In genomic region chr22:39534092-39534506, GRCh38 we compare ENCODE assay signal across 11 cellular contexts. TPM values are rescaled to one million over a fixed set of nuclear protein-coding genes. Genes with fewer than 3 reads are reported as not detected.
A peak's percentile ranks its signal among the peaks of the same experiment; 100 is the strongest.
DNase-seq lines count a peak whose midpoint lies in the region; ATAC-seq and TF ChIP-seq lines count a peak whose summit lies in the region.
"Had no signal": no experiment of that assay in that cellular context is flagged by ENCODE, and none has a peak within 500 bp of the region (broad histone marks: within the 10 kb centered on the region; RNA-seq: fewer than 3 reads in every experiment).

No MANE protein-coding gene starts in this region.

- CTCF ChIA-PET in activated CD8-positive, alpha-beta memory T cell treated with anti-CD3 and anti-CD28 coated beads, Interleukin-2, amount 10 ng/mL, durations not matched to agents 7 days and 5 days (lab: Charles Lee): interaction anchor here (0.7 to 22.3 kb wide), 27 partner anchors 8 to 819 kb away, joined by 3 to 478 read pairs (median 3); partner anchors contain the start of genes ADSL, ATF4, MIEF1 and RPL3
- CTCF ChIA-PET in PC-3 (lab: Charles Lee): interaction anchor here (0.6 to 1.3 kb wide), 3 partner anchors 134 to 490 kb away, joined by 3 to 6 read pairs (median 5); partner anchors contain the start of gene TAB1
- CTCF ChIA-PET in CD8-positive, alpha-beta T cell (lab: Charles Lee): interaction anchor here (0.6 to 4.9 kb wide), 48 partner anchors 10 to 834 kb away, joined by 3 to 132 read pairs (median 5); partner anchors contain the start of genes ADSL, CACNA1I and TAB1

- ATAC-seq in activated CD8-positive, alpha-beta memory T cell treated with anti-CD3 and anti-CD28 coated beads, Interleukin-2, amount 10 ng/mL, durations not matched to agents 7 days and 5 days: no peak
- ATAC-seq in PC-3: no peak
- no peak for ATAC-seq in CD8-positive, alpha-beta T cell
- ATAC-seq in GM21390 (IDR thresholded peaks at IDR 0.05; ENCODE audit: unreplicated experiment): no peak

- POLR2A ChIA-PET in PC-3 (lab: Charles Lee; ENCODE audit: unreplicated experiment): no interaction called here
- POLR2A ChIA-PET in CD8-positive, alpha-beta T cell (lab: Charles Lee): interaction anchor here (0.9 to 2.3 kb wide), 5 partner anchors 215 to 814 kb away, joined by 3 to 8 read pairs (median 3); partner anchors contain the start of gene RPL3

- H3K4me1 ChIP-seq in PC-3 (ENCODE audit: insufficient read depth, low read length) (peaks cover 16% of the 10 kb centered on the region), esophagus muscularis mucosa (peaks cover 35 to 46% (median 41%) of the 10 kb centered on the region in 4 donors), spleen (peaks cover 34 to 58% (median 50%) of the 10 kb centered on the region in 6 donors)
- H3K4me1 ChIP-seq in CD8-positive, alpha-beta T cell (ENCODE audit: insufficient read depth, low read length): peaks cover 38% of the 10 kb centered on the region

- H3K27ac ChIP-seq in PC-3 (ENCODE audit: low read length) (no peak overlapping the region), esophagus muscularis mucosa (replicated peaks in 1 of 4) (peak overlapping the region; percentile 6 to 51 (median 44)), spleen (peak overlapping the region in 2 of 8 donors; percentile 52 to 97)
- H3K27ac ChIP-seq in CD8-positive, alpha-beta T cell (ENCODE audit: low read depth, low read length): no peak overlapping the region

- peaks cover 20% of the 10 kb centered on the region for H3K36me3 Mint-ChIP-seq in activated CD8-positive, alpha-beta memory T cell treated with anti-CD3 and anti-CD28 coated beads, Interleukin-2, amount 10 ng/mL, durations not matched to agents 7 days and 5 days
- H3K36me3 Mint-ChIP-seq in CD8-positive, alpha-beta T cell: peaks cover 30% of the 10 kb centered on the region

- TF ChIP-seq CTCF in PC-3 (conservative IDR thresholded peaks at IDR 0.05; ENCODE audit: low read depth, low read length): no peak
- no peak for TF ChIP-seq CTCF in esophagus muscularis mucosa (IDR thresholded peaks at IDR 0.05)
- no peak for TF ChIP-seq CTCF in spleen (IDR thresholded peaks at IDR 0.05 in 8 of 11, conservative IDR thresholded peaks at IDR 0.05 in 3 of 11)
- TF ChIP-seq CTCF in CD8-positive, alpha-beta T cell (IDR thresholded peaks at IDR 0.05): no peak

- no peaks in the 10 kb centered on the region for H3F3A ChIP-seq in PC-3 (ENCODE audit: low read length, unreplicated experiment)

- H3K4me3 ChIP-seq in PC-3 (ENCODE audit: low read length) (no peak overlapping the region; the same call in 1 of the 2 replicates), esophagus muscularis mucosa (no peak overlapping the region), spleen (no peak overlapping the region)
- no peak overlapping the region for H3K4me3 ChIP-seq in CD8-positive, alpha-beta T cell (ENCODE audit: low read depth, low read length)

- no peak for DNase-seq in activated CD8-positive, alpha-beta memory T cell treated with anti-CD3 and anti-CD28 coated beads, Interleukin-2, amount 10 ng/mL, durations not matched to agents 7 days and 5 days
- DNase-seq in activated CD8-positive, alpha-beta memory T cell treated with anti-CD3 and anti-CD28 coated beads for 24 hours: no peak
- DNase-seq in PC-3 (no peak), esophagus muscularis mucosa (ENCODE audit: extremely low spot score) (no peak), spleen (peak; percentile 80), kidney glomerular epithelial cell (lab: John Stamatoyannopoulos, UW) (no peak)
- DNase-seq in CD8-positive, alpha-beta T cell: no peak

- H3K36me3 ChIP-seq in PC-3 (ENCODE audit: low read depth, low read length): no peaks in the 10 kb centered on the region; the same call in 1 of the 2 replicates
- peaks cover 0 to 19% (median 12%) of the 10 kb centered on the region in 4 donors for H3K36me3 ChIP-seq in esophagus muscularis mucosa
- H3K36me3 ChIP-seq in spleen: peaks cover 0 to 24% (median 11%) of the 10 kb centered on the region in 6 donors
- H3K36me3 ChIP-seq in CD8-positive, alpha-beta T cell (ENCODE audit: insufficient read depth, low read length): peaks cover 14% of the 10 kb centered on the region

- TF ChIP-seq POLR2A in esophagus muscularis mucosa (IDR thresholded peaks at IDR 0.05; ENCODE audit: low read depth): no peak
- no peak for TF ChIP-seq POLR2A in spleen (IDR thresholded peaks at IDR 0.05)

- 75% methylated on average over 6 of the region's 12 CpGs for WGBS in esophagus muscularis mucosa
- 81 to 89% (median 83%) methylated on average over 12 of the region's 12 CpGs for WGBS in spleen, 5 donors

- H3K9me3 Mint-ChIP-seq in activated CD8-positive, alpha-beta memory T cell treated with anti-CD3 and anti-CD28 coated beads, Interleukin-2, amount 10 ng/mL, durations not matched to agents 7 days and 5 days (ENCODE audit: low read depth): no peaks in the 10 kb centered on the region
- no peaks in the 10 kb centered on the region for H3K9me3 Mint-ChIP-seq in CD8-positive, alpha-beta T cell

- H4K20me1 ChIP-seq in PC-3 (ENCODE audit: low read length): no peaks in the 10 kb centered on the region

- no TSS peak for BruUV-seq in PC-3 (replicated peaks; lab: Mats Ljungman, UMichigan)

- intact Hi-C loops in PC-3 (cut with micrococcal nuclease) (loop anchor here (5.0 kb wide), 3 partner anchors 37 to 508 kb away; no protein-coding TSS in a partner anchor), esophagus muscularis mucosa (cut with DNase I) (loop anchor here (5.0 kb wide), 1 partner anchor 813 kb away; the partner anchor contains the start of gene ADSL), spleen (cut with DNase I; ENCODE audit: low total_unique reads) (loop anchor here (5.0 kb wide), 1 partner anchor 813 kb away; the partner anchor contains the start of gene ADSL)
- intact Hi-C loops in CD8-positive, alpha-beta T cell (cut with DNase I, micrococcal nuclease): loop anchor here (1.0 to 10.0 kb wide), 12 partner anchors 361 to 1323 kb away; partner anchors contain the start of genes TNRC6B (in 2 of the 2), CBX6 (in 1 of the 2), ENTHD1 (in 1 of the 2) and GRAP2 (in 1 of the 2)

- H3K4me2 ChIP-seq in PC-3 (ENCODE audit: low read length): peak overlapping the region; percentile 81

- no peak overlapping the region for H3K27ac Mint-ChIP-seq in activated CD8-positive, alpha-beta memory T cell treated with anti-CD3 and anti-CD28 coated beads, Interleukin-2, amount 10 ng/mL, durations not matched to agents 7 days and 5 days
- H3K27ac Mint-ChIP-seq in CD8-positive, alpha-beta T cell: no peak overlapping the region

- H3K27me3 Mint-ChIP-seq in activated CD8-positive, alpha-beta memory T cell treated with anti-CD3 and anti-CD28 coated beads, Interleukin-2, amount 10 ng/mL, durations not matched to agents 7 days and 5 days: no peaks in the 10 kb centered on the region
- H3K27me3 Mint-ChIP-seq in CD8-positive, alpha-beta T cell (ENCODE audit: low read depth): no peaks in the 10 kb centered on the region

- H3K9me2 ChIP-seq in PC-3 (replicated peaks; ENCODE audit: low read length): no peaks in the 10 kb centered on the region

- peak overlapping the region; percentile 8 for H3K4me3 Mint-ChIP-seq in activated CD8-positive, alpha-beta memory T cell treated with anti-CD3 and anti-CD28 coated beads, Interleukin-2, amount 10 ng/mL, durations not matched to agents 7 days and 5 days
- H3K4me3 Mint-ChIP-seq in CD8-positive, alpha-beta T cell: no peak overlapping the region

- peak overlapping the region; percentile 88 for H2AFZ ChIP-seq in PC-3 (ENCODE audit: low read length)

- H3K9me3 ChIP-seq in PC-3 (ENCODE audit: low read length) (no peaks in the 10 kb centered on the region), esophagus muscularis mucosa (no peaks in the 10 kb centered on the region), spleen (no peaks in the 10 kb centered on the region)
- no peaks in the 10 kb centered on the region for H3K9me3 ChIP-seq in CD8-positive, alpha-beta T cell (ENCODE audit: low read length)
- H3K9me3 ChIP-seq: HAP-1, stomach had no signal

- peaks cover 45% of the 10 kb centered on the region for H3K4me1 Mint-ChIP-seq in activated CD8-positive, alpha-beta memory T cell treated with anti-CD3 and anti-CD28 coated beads, Interleukin-2, amount 10 ng/mL, durations not matched to agents 7 days and 5 days
- peaks cover 41% of the 10 kb centered on the region for H3K4me1 Mint-ChIP-seq in CD8-positive, alpha-beta T cell (ENCODE audit: low read depth)

- peaks cover 26% of the 10 kb centered on the region for H3K79me2 ChIP-seq in PC-3 (ENCODE audit: low read length)

- H3K9ac ChIP-seq in PC-3 (ENCODE audit: low read length): no peak overlapping the region

- TF ChIP-seq EP300 in esophagus muscularis mucosa (IDR thresholded peaks at IDR 0.05): no peak

- H3K27me3 ChIP-seq in PC-3 (ENCODE audit: low read length) (no peaks in the 10 kb centered on the region), esophagus muscularis mucosa (no peaks in the 10 kb centered on the region), spleen (replicated peaks in 1 of 7) (no peaks in the 10 kb centered on the region)
- H3K27me3 ChIP-seq in CD8-positive, alpha-beta T cell (ENCODE audit: insufficient read depth, low read length): no peaks in the 10 kb centered on the region
- H3K27me3 ChIP-seq: stomach had no signal

RNA-seq across cellular contexts. Expression of gene RPS19BP1, which starts 1.6 kb away (rescaled TPM):
- total RNA-seq in activated CD8-positive, alpha-beta memory T cell treated with anti-CD3 and anti-CD28 coated beads, Interleukin-2, amount 10 ng/mL, durations not matched to agents 7 days and 5 days: 10 to 100 TPM; 64.8 to 81.6 TPM
- 253 and 320 TPM in 2 replicates for total RNA-seq in PC-3 (2014; rRNA removed)
- 100 to 1,000 TPM; 158 to 202 (median 177) TPM for total RNA-seq in esophagus muscularis mucosa
- total RNA-seq in spleen: 100 to 1,000 TPM in 2 of 7 donors, 10 to 100 TPM in 5; 55.8 to 147 (median 57.3) TPM
- polyA plus RNA-seq in spleen: 100 to 1,000 TPM; 154 to 210 (median 181) TPM
- total RNA-seq in CD8-positive, alpha-beta T cell: 10 to 100 TPM; 69.0 to 70.5 TPM

RNA-seq across cellular contexts. Expression of gene ATF4, which starts 13.7 kb away (rescaled TPM):
- 100 to 1,000 TPM; 365 to 501 TPM for total RNA-seq in activated CD8-positive, alpha-beta memory T cell treated with anti-CD3 and anti-CD28 coated beads, Interleukin-2, amount 10 ng/mL, durations not matched to agents 7 days and 5 days
- total RNA-seq in PC-3 (2014; rRNA removed) (230 and 240 TPM in 2 replicates), esophagus muscularis mucosa (100 to 1,000 TPM; 516 to 895 (median 721) TPM), spleen (100 to 1,000 TPM; 190 to 286 (median 256) TPM)
- polyA plus RNA-seq in spleen: 100 to 1,000 TPM; 341 to 414 (median 357) TPM
- 100 to 1,000 TPM; 327 to 329 TPM for total RNA-seq in CD8-positive, alpha-beta T cell

RNA-seq across cellular contexts. Expression of gene MIEF1, which starts 32.0 kb away (rescaled TPM):
- 10 to 100 TPM; 40.6 to 45.7 TPM for total RNA-seq in activated CD8-positive, alpha-beta memory T cell treated with anti-CD3 and anti-CD28 coated beads, Interleukin-2, amount 10 ng/mL, durations not matched to agents 7 days and 5 days
- total RNA-seq in PC-3 (2014; rRNA removed) (22.1 and 23.2 TPM in 2 replicates), esophagus muscularis mucosa (10 to 100 TPM; 19.7 to 21.7 (median 20.9) TPM), spleen (10 to 100 TPM; 24.4 to 31.4 (median 27.5) TPM)
- 10 to 100 TPM in 1 of 3 donors, 1 to 10 TPM in 2; 5.8 to 11.2 (median 6.7) TPM for polyA plus RNA-seq in spleen
- total RNA-seq in CD8-positive, alpha-beta T cell: 10 to 100 TPM; 24.8 to 25.3 TPM

RNA-seq across cellular contexts. Expression of gene CACNA1I, which starts 36.5 kb away (rescaled TPM):
- total RNA-seq in activated CD8-positive, alpha-beta memory T cell treated with anti-CD3 and anti-CD28 coated beads, Interleukin-2, amount 10 ng/mL, durations not matched to agents 7 days and 5 days: 1 to 10 TPM in 1 of 2 experiments, under 1 TPM in 1; 0.30 to 1.8 TPM
- total RNA-seq in PC-3 (2014; rRNA removed) (0.06 TPM in 1 of 2 replicates, not detected in the other), esophagus muscularis mucosa (under 1 TPM in 3 of 4 donors, not detected in 1; under 0.01 to 0.39 (median 0.33) TPM), spleen (1 to 10 TPM in 5 of 7 donors, under 1 TPM in 2; 0.66 to 4.1 (median 1.4) TPM)
- under 1 TPM; 0.24 to 0.83 (median 0.43) TPM for polyA plus RNA-seq in spleen
- total RNA-seq in CD8-positive, alpha-beta T cell: 1 to 10 TPM; 5.5 to 5.9 TPM
- total RNA-seq: dermis microvascular lymphatic vessel endothelial cell had no signal

Comparison
In these comparisons a context has a peak if more than half of its experiments do, and no peak if none do; other contexts are left out.
1. H3K27ac ChIP-seq: peak in esophagus muscularis mucosa (4 of 4); none in PC-3 (single experiment) and CD8-positive, alpha-beta T cell (single experiment).